8 cellular contexts compared by ENCODE assay signal in genomic region chr3:43378066-43378935, GRCh38.
DNase-seq lines count a peak whose midpoint lies in the region; ATAC-seq and TF ChIP-seq lines count a peak whose summit lies in the region.

No MANE protein-coding gene starts in this region.

- H3K9me3 ChIP-seq in endodermal cell (ENCODE audit: control insufficient read depth, low read length), result peaks cover 7% of the 10 kb centered on the region
- no peaks in the 10 kb centered on the region for H3K9me3 ChIP-seq in parathyroid adenoma (ENCODE audit: control insufficient read depth, low read length)

- TF ChIP-seq CTCF in endodermal cell (conservative IDR thresholded peaks at IDR 0.05), result peak; percentile 88
- TF ChIP-seq CTCF in parathyroid adenoma (IDR thresholded peaks at IDR 0.05), result peak; percentile 65

- H3K36me3 Mint-ChIP-seq in activated CD8-positive, alpha-beta T cell treated with anti-CD3 and anti-CD28 coated beads, Interleukin-2, amount 10 ng/mL, durations not matched to agents 7 days and 5 days (ENCODE audit: low read depth), result no peaks in the 10 kb centered on the region
- peaks cover 2% of the 10 kb centered on the region for H3K36me3 Mint-ChIP-seq in endodermal cell (ENCODE audit: low read depth)

- H3K27me3 ChIP-seq in endodermal cell (ENCODE audit: control insufficient read depth, insufficient read depth, low read length, poor library complexity, severe bottlenecking) (no peaks in the 10 kb centered on the region), parathyroid adenoma (ENCODE audit: control insufficient read depth, insufficient read depth, low read length) (no peaks in the 10 kb centered on the region)

- peaks cover 16% of the 10 kb centered on the region for H3K4me1 Mint-ChIP-seq in activated CD8-positive, alpha-beta T cell treated with anti-CD3 and anti-CD28 coated beads, Interleukin-2, amount 10 ng/mL, durations not matched to agents 7 days and 5 days (ENCODE audit: low read depth)
- H3K4me1 Mint-ChIP-seq in endodermal cell, result peaks cover 31% of the 10 kb centered on the region

- no peak overlapping the region for H3K4me2 ChIP-seq in parathyroid adenoma (ENCODE audit: low read length)

- H3K9ac ChIP-seq in endodermal cell (ENCODE audit: extremely low read depth, low read length, poor library complexity, severe bottlenecking) (no peak overlapping the region), parathyroid adenoma (no peak overlapping the region)

- POLR2A ChIA-PET in activated CD8-positive, alpha-beta T cell treated with anti-CD3 and anti-CD28 coated beads, Interleukin-2, amount 10 ng/mL, durations not matched to agents 7 days and 5 days (lab: Charles Lee), result interaction anchor here (1.1 kb wide), 1 partner anchor 11 kb away, joined by 3 read pairs; no protein-coding TSS in a partner anchor

- no peak overlapping the region for H2AFZ ChIP-seq in parathyroid adenoma

- no peak overlapping the region for H3K4me3 Mint-ChIP-seq in activated CD8-positive, alpha-beta T cell treated with anti-CD3 and anti-CD28 coated beads, Interleukin-2, amount 10 ng/mL, durations not matched to agents 7 days and 5 days
- H3K4me3 Mint-ChIP-seq in endodermal cell, result no peak overlapping the region

- CTCF ChIA-PET in activated CD8-positive, alpha-beta T cell treated with anti-CD3 and anti-CD28 coated beads, Interleukin-2, amount 10 ng/mL, durations not matched to agents 7 days and 5 days (lab: Charles Lee), result interaction anchor here (0.6 to 6.0 kb wide), 38 partner anchors 9 to 416 kb away, joined by 3 to 62 read pairs (median 4); partner anchors contain the start of gene SNRK

- H3K27ac ChIP-seq in endodermal cell (ENCODE audit: low read depth, low read length), result no peak overlapping the region
- no peak overlapping the region for H3K27ac ChIP-seq in parathyroid adenoma

- WGBS in endodermal cell (ENCODE audit: insufficient coverage in 1 of 2, insufficient read length in 1 of 2), 2 experiments, result 89% methylated on average over 2 of the region's 2 CpGs; no CpG with 5 or more reads in 1 of the 2 experiments

- no peaks in the 10 kb centered on the region for H3K36me3 ChIP-seq in endodermal cell (ENCODE audit: control insufficient read depth, insufficient read depth, low read length)
- no peaks in the 10 kb centered on the region for H3K36me3 ChIP-seq in parathyroid adenoma (ENCODE audit: control insufficient read depth, insufficient read depth, low read length)

- ATAC-seq in GM21360 (IDR thresholded peaks at IDR 0.05; ENCODE audit: unreplicated experiment), result peak; percentile 59
- ATAC-seq in activated CD8-positive, alpha-beta T cell treated with anti-CD3 and anti-CD28 coated beads, Interleukin-2, amount 10 ng/mL, durations not matched to agents 7 days and 5 days, result peak; percentile 96

- DNase-seq in AML-193 (lab: John Stamatoyannopoulos, UW) (peak; percentile 54 to 70), NCI-H2029 (lab: John Stamatoyannopoulos, UW) (peak; percentile 6), endodermal cell (peak; percentile 85), Ammon's horn (ENCODE audit: low spot score) (no peak), NCI-H748 (lab: John Stamatoyannopoulos, UW; ENCODE audit: unreplicated experiment) (no peak)
- DNase-seq in activated CD8-positive, alpha-beta T cell treated with anti-CD3 and anti-CD28 coated beads, Interleukin-2, amount 10 ng/mL, durations not matched to agents 7 days and 5 days, result peak; percentile 83

- H3K27ac Mint-ChIP-seq in activated CD8-positive, alpha-beta T cell treated with anti-CD3 and anti-CD28 coated beads, Interleukin-2, amount 10 ng/mL, durations not matched to agents 7 days and 5 days, result peak overlapping the region; percentile 65
- H3K27ac Mint-ChIP-seq in endodermal cell, result no peak overlapping the region

- H3K4me1 ChIP-seq in endodermal cell (ENCODE audit: control insufficient read depth, insufficient read depth, low read length), result peaks cover 30% of the 10 kb centered on the region
- no peaks in the 10 kb centered on the region for H3K4me1 ChIP-seq in parathyroid adenoma

- no peaks in the 10 kb centered on the region for H3K9me3 Mint-ChIP-seq in activated CD8-positive, alpha-beta T cell treated with anti-CD3 and anti-CD28 coated beads, Interleukin-2, amount 10 ng/mL, durations not matched to agents 7 days and 5 days (ENCODE audit: insufficient read depth)
- peaks cover 15% of the 10 kb centered on the region for H3K9me3 Mint-ChIP-seq in endodermal cell

- H3K27me3 Mint-ChIP-seq in activated CD8-positive, alpha-beta T cell treated with anti-CD3 and anti-CD28 coated beads, Interleukin-2, amount 10 ng/mL, durations not matched to agents 7 days and 5 days (ENCODE audit: low read depth), result no peaks in the 10 kb centered on the region
- peaks cover 1% of the 10 kb centered on the region for H3K27me3 Mint-ChIP-seq in endodermal cell (ENCODE audit: insufficient read depth)

- no peaks in the 10 kb centered on the region for H3K79me2 ChIP-seq in parathyroid adenoma

- H3K4me3 ChIP-seq in endodermal cell (ENCODE audit: low read length) (no peak overlapping the region), parathyroid adenoma (ENCODE audit: low read depth, low read length) (no peak overlapping the region)

Comparison
In these comparisons a context has a peak if more than half of its experiments do, and no peak if none do; other contexts are left out.
1. DNase-seq: peak in AML-193 (2 of 2), NCI-H2029 (single experiment), activated CD8-positive, alpha-beta T cell treated with anti-CD3 and anti-CD28 coated beads, Interleukin-2, amount 10 ng/mL, durations not matched to agents 7 days and 5 days (single experiment) and endodermal cell (single experiment); none in Ammon's horn (single experiment) and NCI-H748 (single experiment).